Comparison of ENCODE assay signal across 20 cellular contexts in the genomic region with DNA sequence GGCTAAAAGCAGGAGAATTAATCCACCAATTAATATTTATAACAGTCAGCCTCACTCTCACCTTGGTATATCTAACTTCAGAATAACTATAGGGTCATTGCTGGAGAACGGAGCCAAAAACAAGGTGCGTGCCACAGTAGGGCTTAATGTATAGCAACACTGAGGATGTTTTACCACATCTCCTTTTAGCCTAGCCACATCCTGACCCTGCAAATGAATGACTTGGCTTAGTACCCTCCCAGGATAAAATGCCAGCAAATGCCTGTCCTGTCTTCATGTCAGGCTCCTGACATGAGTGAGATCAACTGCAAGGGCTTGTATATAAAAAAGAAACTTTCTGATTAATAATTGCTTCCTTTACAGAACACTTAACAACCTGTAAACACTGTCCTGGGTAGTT. TPM values are rescaled to one million over a fixed set of nuclear protein-coding genes. Genes with fewer than 3 reads are reported as not detected.
DNase-seq lines count a peak whose midpoint lies in the region; ATAC-seq and TF ChIP-seq lines count a peak whose summit lies in the region.
"Had no signal": no experiment of that assay in that cellular context is flagged by ENCODE, and none has a peak within 500 bp of the region (broad histone marks: within the 10 kb centered on the region; RNA-seq: fewer than 3 reads in every experiment).

No MANE protein-coding gene starts in this region.

- no peak overlapping the region for H3K4me3 ChIP-seq in stomach
- H3K4me3 ChIP-seq: BLaER1 treated with 17β-estradiol and CSF1 and Interleukin-3, amounts not matched to agents 10 nM and 100 nM; skin epidermis had no signal

- H3K4me1 ChIP-seq in stomach, result peaks cover 8 to 29% (median 17%) of the 10 kb centered on the region in 4 donors

- H3K36me3 ChIP-seq in stomach, result no peaks in the 10 kb centered on the region
- H3K36me3 ChIP-seq: BLaER1 treated with 17β-estradiol and CSF1 and Interleukin-3, amounts not matched to agents 10 nM and 100 nM had no signal

- ATAC-seq in activated T-cell treated with anti-CD3 and anti-CD28 coated beads, Interleukin-2, amount 50 U/mL, for 72 hours (replicated peaks in 1 of 2), result peak; percentile 28 to 35
- peak; percentile 53 for ATAC-seq in HG02981 (IDR thresholded peaks at IDR 0.05; ENCODE audit: unreplicated experiment)
- ATAC-seq: stimulated activated effector memory CD8-positive, alpha-beta T cell treated with anti-CD3 and anti-CD28 coated beads, Interleukin-12 subunit alpha, Interleukin-12 subunit beta, amount 100 ng/mL, for 72 hours had no signal

- no peak for TF ChIP-seq POLR2A in stomach (IDR thresholded peaks at IDR 0.05)

- WGBS in stomach, 5 donors, result 35 to 69% (median 54%) methylated on average over 2 of the region's 2 CpGs

- no peak overlapping the region for H3K27ac Mint-ChIP-seq in activated T-cell treated with anti-CD3 and anti-CD28 coated beads, Interleukin-2, amount 50 U/mL, for 72 hours
- H3K27ac Mint-ChIP-seq in osteocyte (ENCODE audit: unreplicated experiment), result no peak overlapping the region
- H3K27ac Mint-ChIP-seq: mesothelial cell of epicardium; stimulated activated effector memory CD8-positive, alpha-beta T cell treated with anti-CD3 and anti-CD28 coated beads, Interleukin-12 subunit alpha, Interleukin-12 subunit beta, amount 100 ng/mL, for 72 hours; T-helper 2 cell treated with Interferon-gamma antibody and Interleukin-4, amounts not matched to agents 5 μg/mL and 100 μg/mL, for 36 hours had no signal

- intact Hi-C loops in stomach (cut with DNase I; ENCODE audit: low total_unique reads), result no loop called here

- no peak overlapping the region for H3K4me3 Mint-ChIP-seq in activated T-cell treated with anti-CD3 and anti-CD28 coated beads, Interleukin-2, amount 50 U/mL, for 72 hours
- H3K4me3 Mint-ChIP-seq in osteocyte (ENCODE audit: unreplicated experiment), result no peak overlapping the region
- H3K4me3 Mint-ChIP-seq: mesothelial cell of epicardium; stimulated activated effector memory CD8-positive, alpha-beta T cell treated with anti-CD3 and anti-CD28 coated beads, Interleukin-12 subunit alpha, Interleukin-12 subunit beta, amount 100 ng/mL, for 72 hours; T-helper 2 cell treated with Interferon-gamma antibody and Interleukin-4, amounts not matched to agents 5 μg/mL and 100 μg/mL, for 36 hours had no signal

- no peak for TF ChIP-seq EP300 in stomach (IDR thresholded peaks at IDR 0.05)

- no peaks in the 10 kb centered on the region for H3K9me3 ChIP-seq in stomach

- H3K9me3 Mint-ChIP-seq in activated T-cell treated with anti-CD3 and anti-CD28 coated beads, Interleukin-2, amount 50 U/mL, for 72 hours, result peaks cover 0 to 3% of the 10 kb centered on the region in 2 donors
- H3K9me3 Mint-ChIP-seq in osteocyte (ENCODE audit: unreplicated experiment), result no peaks in the 10 kb centered on the region
- H3K9me3 Mint-ChIP-seq: mesothelial cell of epicardium; T-helper 2 cell treated with Interferon-gamma antibody and Interleukin-4, amounts not matched to agents 5 μg/mL and 100 μg/mL, for 36 hours had no signal

- H3K4me1 Mint-ChIP-seq in activated T-cell treated with anti-CD3 and anti-CD28 coated beads, Interleukin-2, amount 50 U/mL, for 72 hours (ENCODE audit: low read depth), result peaks cover 25% of the 10 kb centered on the region
- peaks cover 11% of the 10 kb centered on the region for H3K4me1 Mint-ChIP-seq in osteocyte (ENCODE audit: unreplicated experiment)
- H3K4me1 Mint-ChIP-seq: stimulated activated effector memory CD8-positive, alpha-beta T cell treated with anti-CD3 and anti-CD28 coated beads, Interleukin-12 subunit alpha, Interleukin-12 subunit beta, amount 100 ng/mL, for 72 hours had no signal

- DNase-seq in activated T-cell treated with anti-CD3 and anti-CD28 coated beads, Interleukin-2, amount 50 U/mL, for 72 hours, result peak in 1 of 2 donors; percentile 4
- no peak for DNase-seq in activated T-cell treated with anti-CD3 and anti-CD28 coated beads, Interleukin-2, amount 50 U/mL, for 1 hour
- DNase-seq in SKM-1 treated with dmso at 0.1 percent for 144 hours (lab: John Stamatoyannopoulos, UW; ENCODE audit: unreplicated experiment) (peak; percentile 84), stomach (no peak), osteocyte (ENCODE audit: extremely low spot score, unreplicated experiment) (no peak), dermis blood vessel endothelial cell (no peak)
- no peak for DNase-seq in effector CD4-positive, alpha-beta T cell
- DNase-seq: activated CD4-positive, CD25-positive, alpha-beta regulatory T cell treated with anti-CD3 and anti-CD28 coated beads, Interleukin-2, amount 50 U/mL, for 72 hours; activated CD8-positive, alpha-beta memory T cell treated with anti-CD3 and anti-CD28 coated beads, Interleukin-2, amount 50 U/mL, for 4 hours; activated naive CD4-positive, alpha-beta T cell treated with anti-CD3 and anti-CD28 coated beads, Interleukin-2, amount 50 U/mL, for 16 hours; DMS153; kidney glomerular epithelial cell; NCI-H146; SIG-M5 had no signal

- TF ChIP-seq CTCF in stomach (IDR thresholded peaks at IDR 0.05) (no peak), osteocyte (IDR thresholded peaks at IDR 0.05) (no peak)

- H3K27ac ChIP-seq in stomach, result peak overlapping the region; percentile 53 to 98 (median 96)
- H3K27ac ChIP-seq: BLaER1 treated with 17β-estradiol and CSF1 and Interleukin-3, amounts not matched to agents 10 nM and 100 nM; skin epidermis had no signal

- peaks cover 0 to 14% (median 0%) of the 10 kb centered on the region in 3 donors for H3K27me3 ChIP-seq in stomach

- peaks cover 0 to 2% of the 10 kb centered on the region in 2 donors for H3K36me3 Mint-ChIP-seq in activated T-cell treated with anti-CD3 and anti-CD28 coated beads, Interleukin-2, amount 50 U/mL, for 72 hours (ENCODE audit: insufficient read depth in 2 of 2)
- H3K36me3 Mint-ChIP-seq in osteocyte (ENCODE audit: unreplicated experiment), result no peaks in the 10 kb centered on the region
- H3K36me3 Mint-ChIP-seq: mesothelial cell of epicardium; stimulated activated effector memory CD8-positive, alpha-beta T cell treated with anti-CD3 and anti-CD28 coated beads, Interleukin-12 subunit alpha, Interleukin-12 subunit beta, amount 100 ng/mL, for 72 hours had no signal

- H3K27me3 Mint-ChIP-seq in activated T-cell treated with anti-CD3 and anti-CD28 coated beads, Interleukin-2, amount 50 U/mL, for 72 hours (ENCODE audit: low read depth), result peaks cover 67% of the 10 kb centered on the region
- H3K27me3 Mint-ChIP-seq in osteocyte (ENCODE audit: unreplicated experiment), result no peaks in the 10 kb centered on the region

RNA-seq across cellular contexts. Expression of gene CDC42BPA, which starts 2.7 kb away (rescaled TPM):
- 10 to 100 TPM in 1 of 2 donors, 1 to 10 TPM in 1; 6.2 to 11.6 TPM for total RNA-seq in activated T-cell treated with anti-CD3 and anti-CD28 coated beads, Interleukin-2, amount 50 U/mL, for 72 hours
- total RNA-seq in stomach (100 to 1,000 TPM in 2 of 5 donors, 10 to 100 TPM in 3; 57.1 to 198 (median 89.2) TPM), osteocyte (92.8 and 95.7 TPM in 2 replicates), dermis blood vessel endothelial cell (105 and 112 TPM in 2 replicates)
- polyA plus RNA-seq in stomach, result 10 to 100 TPM in 1 of 3 donors, 1 to 10 TPM in 2; 6.2 to 11.6 (median 9.4) TPM
